ENCODE assay signal across 25 cellular contexts in the genomic region with DNA sequence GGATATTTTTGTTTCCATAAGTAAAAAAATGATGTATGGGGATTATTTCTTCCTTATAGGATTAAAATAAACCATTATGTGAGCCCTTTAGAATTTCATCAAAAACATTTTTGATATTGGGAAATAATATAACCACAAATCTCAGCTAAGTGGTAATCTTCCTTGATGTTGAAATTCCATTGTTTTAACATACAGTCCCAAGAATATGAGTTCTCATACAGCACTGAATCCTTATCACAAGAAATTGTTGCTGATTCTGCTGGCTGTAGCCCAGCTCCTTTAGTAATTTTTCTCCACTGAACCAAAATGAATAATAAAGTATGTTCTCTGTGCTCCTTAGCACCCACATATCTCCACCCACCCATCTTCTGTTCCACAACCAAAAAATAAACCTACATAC. TPM values are rescaled to one million over a fixed set of nuclear protein-coding genes. Genes with fewer than 3 reads are reported as not detected.
"Had no signal": no experiment of that assay in that cellular context is flagged by ENCODE, and none has a peak within 500 bp of the region (broad histone marks: within the 10 kb centered on the region; RNA-seq: fewer than 3 reads in every experiment).

No MANE protein-coding gene starts in this region.

- ATAC-seq: esophagus mucosa, right cardiac atrium, SK-N-SH treated with all-trans-retinoic acid at 6 μM for 48 hours, T-cell, WTC11 had no signal

- H3K4me3 ChIP-seq: hepatocyte, stomach, thoracic aorta, upper lobe of left lung had no signal

- DNase-seq: activated CD4-positive, alpha-beta memory T cell treated with anti-CD3 and anti-CD28 coated beads for 36 hours; activated CD4-positive, alpha-beta T cell treated with anti-CD3 and anti-CD28 coated beads for 4 hours; activated gamma-delta T cell treated with Interleukin-2 at 50 U/mL for 16 hours; activated naive CD8-positive, alpha-beta T cell treated with anti-CD3 and anti-CD28 coated beads for 36 hours; activated T-cell treated with anti-CD3 and anti-CD28 coated beads for 4 hours; effector CD8-positive, alpha-beta T cell; foreskin fibroblast; occipital lobe; right cardiac atrium; small intestine; stimulated activated CD4-positive, alpha-beta T cell treated with anti-CD3 and anti-CD28 coated beads, Interleukin-15, amount 100 ng/mL, for 24 hours; stimulated activated CD4-positive, alpha-beta T cell treated with anti-CD3 and anti-CD28 coated beads, Interleukin-2, amount 100 ng/mL, for 48 hours; stomach; T-cell; upper lobe of left lung had no signal

RNA-seq across cellular contexts. Expression of a gene that starts 41.9 kb away (rescaled TPM):
- total RNA-seq: activated CD4-positive, alpha-beta memory T cell treated with anti-CD3 and anti-CD28 coated beads for 36 hours; activated naive CD8-positive, alpha-beta T cell treated with anti-CD3 and anti-CD28 coated beads for 36 hours; activated T-helper 1 cell treated with anti-CD3 and anti-CD28 coated beads, Interleukin-12 subunit alpha, Interleukin-12 subunit beta, Interleukin-2, Interleukin-4 antibody, amounts not matched to agents 30 ng/mL and 10 ng/mL and 1 ng/mL, durations not matched to agents 14 hours and 24 hours and 36 hours; cerebellum; esophagus mucosa; hepatocyte; lung microvascular endothelial cell; mononuclear cell; occipital lobe; progenitor cell of endocrine pancreas; right cardiac atrium; stomach; T-cell; thoracic aorta; upper lobe of left lung; WTC11 had no signal
